Comparison of ENCODE assay signal across 1 cellular context in the genomic region with DNA sequence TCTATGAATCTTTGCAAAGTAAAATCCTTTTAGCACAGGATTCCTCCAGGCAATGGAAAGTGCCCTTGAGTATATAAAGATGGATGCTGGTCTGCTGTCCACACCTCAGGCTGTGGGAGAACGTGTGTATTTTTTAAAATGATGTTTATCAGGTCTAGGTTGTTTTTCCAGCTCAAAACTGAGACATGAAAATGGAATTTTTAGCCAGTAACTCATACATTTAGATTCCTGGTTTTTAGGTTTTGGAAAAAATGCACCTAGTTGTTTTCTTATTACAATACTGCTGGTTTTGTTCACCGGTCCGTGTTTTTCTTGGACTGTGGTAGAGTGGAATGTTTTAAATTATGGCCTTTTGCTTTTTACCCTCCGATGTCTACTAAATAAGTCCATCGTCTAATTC.
TF ChIP-seq lines count a peak whose summit lies in the region.

No MANE protein-coding gene starts in this region.

TF ChIP-seq in IMR-90, 13 proteins besides CTCF, POLR2A, EP300 and RAD21:
- TF ChIP-seq NFE2L2 (IDR thresholded peaks at IDR 0.05; ENCODE audit: low read depth, low read length) (no peak), BHLHE40 (IDR thresholded peaks at IDR 0.05; ENCODE audit: low read depth, low read length) (no peak), RCOR1 (IDR thresholded peaks at IDR 0.05; ENCODE audit: insufficient replicate concordance, low read length) (no peak), SMC3 (IDR thresholded peaks at IDR 0.05; ENCODE audit: low read depth, low read length) (no peak)
